Comparison of ENCODE assay signal across 1 cellular context in the genomic region with DNA sequence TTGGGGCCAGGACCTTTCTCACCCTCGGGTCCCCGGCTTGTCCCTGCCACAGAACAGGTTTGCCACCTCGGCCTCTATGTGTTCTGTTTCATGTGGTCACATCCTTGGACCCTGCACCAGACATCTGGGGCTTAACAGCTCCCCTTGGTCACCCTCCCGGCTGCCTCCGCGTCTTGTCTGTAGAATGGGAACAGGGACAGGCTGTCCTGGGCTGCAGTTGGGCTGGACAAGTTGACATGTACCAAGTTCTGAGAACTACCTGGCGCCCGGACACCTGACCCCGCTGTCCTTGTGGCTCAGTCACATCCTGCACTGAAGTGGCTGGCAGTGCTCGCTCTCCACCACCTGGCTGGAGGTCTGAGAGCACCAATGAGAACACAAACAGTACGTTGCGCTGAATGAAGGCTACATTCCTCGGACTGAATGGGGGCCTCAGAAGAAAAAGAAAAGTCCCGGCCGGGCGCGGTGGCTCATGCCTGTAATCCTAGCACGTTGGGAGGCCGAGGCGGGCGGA.
TF ChIP-seq lines count a peak whose summit lies in the region.

No MANE protein-coding gene starts in this region.

TF ChIP-seq in H1, 55 proteins besides CTCF, POLR2A, EP300 and RAD21:
- TF ChIP-seq KDM5A (IDR thresholded peaks at IDR 0.05; ENCODE audit: low read length) (no peak), SRF (IDR thresholded peaks at IDR 0.05; ENCODE audit: low read depth, low read length) (no peak), ASH2L (IDR thresholded peaks at IDR 0.05; ENCODE audit: low read length) (no peak), GTF2F1 (IDR thresholded peaks at IDR 0.05; ENCODE audit: borderline replicate concordance, low read depth, low read length) (no peak), TAF7 (optimal IDR thresholded peaks at IDR 0.05; ENCODE audit: borderline replicate concordance, low read depth, low read length) (no peak), RBBP5 (IDR thresholded peaks at IDR 0.05; ENCODE audit: borderline replicate concordance, low read depth, low read length) (no peak), CTBP2 (IDR thresholded peaks at IDR 0.05; ENCODE audit: borderline replicate concordance, insufficient read depth, insufficient read length, low read length) (no peak), HDAC6 (IDR thresholded peaks at IDR 0.05; ENCODE audit: low read depth, low read length) (no peak), JUN (IDR thresholded peaks at IDR 0.05; ENCODE audit: low read depth, low read length) (no peak), CBX8 (IDR thresholded peaks at IDR 0.05; ENCODE audit: borderline replicate concordance, low read depth, low read length) (no peak), HDAC2 (IDR thresholded peaks at IDR 0.05; ENCODE audit: borderline replicate concordance in 1 of 2, low read depth in 2 of 2, low read length in 2 of 2) (no peak), PHF8 (conservative IDR thresholded peaks at IDR 0.05; ENCODE audit: low read depth, low read length) (no peak)
- TF ChIP-seq, protein P1, sequence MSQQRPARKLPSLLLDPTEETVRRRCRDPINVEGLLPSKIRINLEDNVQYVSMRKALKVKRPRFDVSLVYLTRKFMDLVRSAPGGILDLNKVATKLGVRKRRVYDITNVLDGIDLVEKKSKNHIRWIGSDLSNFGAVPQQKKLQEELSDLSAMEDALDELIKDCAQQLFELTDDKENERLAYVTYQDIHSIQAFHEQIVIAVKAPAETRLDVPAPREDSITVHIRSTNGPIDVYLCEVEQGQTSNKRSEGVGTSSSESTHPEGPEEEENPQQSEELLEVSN (IDR thresholded peaks at IDR 0.05) = no peak
- TF ChIP-seq, protein P2, sequence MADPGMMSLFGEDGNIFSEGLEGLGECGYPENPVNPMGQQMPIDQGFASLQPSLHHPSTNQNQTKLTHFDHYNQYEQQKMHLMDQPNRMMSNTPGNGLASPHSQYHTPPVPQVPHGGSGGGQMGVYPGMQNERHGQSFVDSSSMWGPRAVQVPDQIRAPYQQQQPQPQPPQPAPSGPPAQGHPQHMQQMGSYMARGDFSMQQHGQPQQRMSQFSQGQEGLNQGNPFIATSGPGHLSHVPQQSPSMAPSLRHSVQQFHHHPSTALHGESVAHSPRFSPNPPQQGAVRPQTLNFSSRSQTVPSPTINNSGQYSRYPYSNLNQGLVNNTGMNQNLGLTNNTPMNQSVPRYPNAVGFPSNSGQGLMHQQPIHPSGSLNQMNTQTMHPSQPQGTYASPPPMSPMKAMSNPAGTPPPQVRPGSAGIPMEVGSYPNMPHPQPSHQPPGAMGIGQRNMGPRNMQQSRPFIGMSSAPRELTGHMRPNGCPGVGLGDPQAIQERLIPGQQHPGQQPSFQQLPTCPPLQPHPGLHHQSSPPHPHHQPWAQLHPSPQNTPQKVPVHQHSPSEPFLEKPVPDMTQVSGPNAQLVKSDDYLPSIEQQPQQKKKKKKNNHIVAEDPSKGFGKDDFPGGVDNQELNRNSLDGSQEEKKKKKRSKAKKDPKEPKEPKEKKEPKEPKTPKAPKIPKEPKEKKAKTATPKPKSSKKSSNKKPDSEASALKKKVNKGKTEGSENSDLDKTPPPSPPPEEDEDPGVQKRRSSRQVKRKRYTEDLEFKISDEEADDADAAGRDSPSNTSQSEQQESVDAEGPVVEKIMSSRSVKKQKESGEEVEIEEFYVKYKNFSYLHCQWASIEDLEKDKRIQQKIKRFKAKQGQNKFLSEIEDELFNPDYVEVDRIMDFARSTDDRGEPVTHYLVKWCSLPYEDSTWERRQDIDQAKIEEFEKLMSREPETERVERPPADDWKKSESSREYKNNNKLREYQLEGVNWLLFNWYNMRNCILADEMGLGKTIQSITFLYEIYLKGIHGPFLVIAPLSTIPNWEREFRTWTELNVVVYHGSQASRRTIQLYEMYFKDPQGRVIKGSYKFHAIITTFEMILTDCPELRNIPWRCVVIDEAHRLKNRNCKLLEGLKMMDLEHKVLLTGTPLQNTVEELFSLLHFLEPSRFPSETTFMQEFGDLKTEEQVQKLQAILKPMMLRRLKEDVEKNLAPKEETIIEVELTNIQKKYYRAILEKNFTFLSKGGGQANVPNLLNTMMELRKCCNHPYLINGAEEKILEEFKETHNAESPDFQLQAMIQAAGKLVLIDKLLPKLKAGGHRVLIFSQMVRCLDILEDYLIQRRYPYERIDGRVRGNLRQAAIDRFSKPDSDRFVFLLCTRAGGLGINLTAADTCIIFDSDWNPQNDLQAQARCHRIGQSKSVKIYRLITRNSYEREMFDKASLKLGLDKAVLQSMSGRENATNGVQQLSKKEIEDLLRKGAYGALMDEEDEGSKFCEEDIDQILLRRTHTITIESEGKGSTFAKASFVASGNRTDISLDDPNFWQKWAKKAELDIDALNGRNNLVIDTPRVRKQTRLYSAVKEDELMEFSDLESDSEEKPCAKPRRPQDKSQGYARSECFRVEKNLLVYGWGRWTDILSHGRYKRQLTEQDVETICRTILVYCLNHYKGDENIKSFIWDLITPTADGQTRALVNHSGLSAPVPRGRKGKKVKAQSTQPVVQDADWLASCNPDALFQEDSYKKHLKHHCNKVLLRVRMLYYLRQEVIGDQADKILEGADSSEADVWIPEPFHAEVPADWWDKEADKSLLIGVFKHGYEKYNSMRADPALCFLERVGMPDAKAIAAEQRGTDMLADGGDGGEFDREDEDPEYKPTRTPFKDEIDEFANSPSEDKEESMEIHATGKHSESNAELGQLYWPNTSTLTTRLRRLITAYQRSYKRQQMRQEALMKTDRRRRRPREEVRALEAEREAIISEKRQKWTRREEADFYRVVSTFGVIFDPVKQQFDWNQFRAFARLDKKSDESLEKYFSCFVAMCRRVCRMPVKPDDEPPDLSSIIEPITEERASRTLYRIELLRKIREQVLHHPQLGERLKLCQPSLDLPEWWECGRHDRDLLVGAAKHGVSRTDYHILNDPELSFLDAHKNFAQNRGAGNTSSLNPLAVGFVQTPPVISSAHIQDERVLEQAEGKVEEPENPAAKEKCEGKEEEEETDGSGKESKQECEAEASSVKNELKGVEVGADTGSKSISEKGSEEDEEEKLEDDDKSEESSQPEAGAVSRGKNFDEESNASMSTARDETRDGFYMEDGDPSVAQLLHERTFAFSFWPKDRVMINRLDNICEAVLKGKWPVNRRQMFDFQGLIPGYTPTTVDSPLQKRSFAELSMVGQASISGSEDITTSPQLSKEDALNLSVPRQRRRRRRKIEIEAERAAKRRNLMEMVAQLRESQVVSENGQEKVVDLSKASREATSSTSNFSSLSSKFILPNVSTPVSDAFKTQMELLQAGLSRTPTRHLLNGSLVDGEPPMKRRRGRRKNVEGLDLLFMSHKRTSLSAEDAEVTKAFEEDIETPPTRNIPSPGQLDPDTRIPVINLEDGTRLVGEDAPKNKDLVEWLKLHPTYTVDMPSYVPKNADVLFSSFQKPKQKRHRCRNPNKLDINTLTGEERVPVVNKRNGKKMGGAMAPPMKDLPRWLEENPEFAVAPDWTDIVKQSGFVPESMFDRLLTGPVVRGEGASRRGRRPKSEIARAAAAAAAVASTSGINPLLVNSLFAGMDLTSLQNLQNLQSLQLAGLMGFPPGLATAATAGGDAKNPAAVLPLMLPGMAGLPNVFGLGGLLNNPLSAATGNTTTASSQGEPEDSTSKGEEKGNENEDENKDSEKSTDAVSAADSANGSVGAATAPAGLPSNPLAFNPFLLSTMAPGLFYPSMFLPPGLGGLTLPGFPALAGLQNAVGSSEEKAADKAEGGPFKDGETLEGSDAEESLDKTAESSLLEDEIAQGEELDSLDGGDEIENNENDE (IDR thresholded peaks at IDR 0.05; ENCODE audit: insufficient replicate concordance, low read length) = no peak
